19 cellular contexts compared by ENCODE assay signal in genomic region chr10:129547583-129547982, GRCh38.
"Had no signal": no experiment of that assay in that cellular context is flagged by ENCODE, and none has a peak within 500 bp of the region (broad histone marks: within the 10 kb centered on the region; RNA-seq: fewer than 3 reads in every experiment).

No MANE protein-coding gene starts in this region.

- H3K4me1 ChIP-seq: foreskin keratinocyte, parathyroid adenoma, upper lobe of left lung had no signal

- H3K36me3 ChIP-seq: sigmoid colon, upper lobe of left lung had no signal

- H3K27me3 ChIP-seq: foreskin keratinocyte, hepatocyte, sigmoid colon, upper lobe of left lung had no signal

- H3K4me2 ChIP-seq: hepatocyte had no signal

- H3K4me1 Mint-ChIP-seq: activated T-helper 17 cell treated with anti-CD3 and anti-CD28 coated beads, Interleukin-2, amount 50 U/mL, for 72 hours; WTC11 had no signal

- DNase-seq: activated T-cell treated with anti-CD3 and anti-CD28 coated beads, Interleukin-2, amount 50 U/mL, for 24 hours; foreskin keratinocyte; glutamatergic neuron; left ventricle myocardium inferior; mammary epithelial cell; midbrain; retina; sigmoid colon; stimulated activated CD4-positive, alpha-beta T cell treated with anti-CD3 and anti-CD28 coated beads, Interleukin-4, amount 100 ng/mL, for 1 hour; stimulated activated naive CD4-positive, alpha-beta T cell treated with Interleukin-2 at 50 U/mL for 16 hours; T-helper 9 cell; upper lobe of left lung had no signal

- H3K9me3 ChIP-seq: left ventricle myocardium inferior, sigmoid colon, upper lobe of left lung had no signal

- H2AFZ ChIP-seq: hepatocyte, parathyroid adenoma had no signal

- H3K4me3 ChIP-seq: hepatocyte, left ventricle myocardium inferior, sigmoid colon, upper lobe of left lung had no signal

- H3K27ac Mint-ChIP-seq: activated naive CD4-positive, alpha-beta T cell treated with anti-CD3 and anti-CD28 coated beads, Interleukin-2, amount 50 U/mL, for 72 hours; activated T-cell treated with anti-CD3 and anti-CD28 coated beads, Interleukin-2, amount 50 U/mL, for 24 hours; activated T-helper 17 cell treated with anti-CD3 and anti-CD28 coated beads, Interleukin-2, amount 50 U/mL, for 72 hours; WTC11 had no signal

- H3K9ac ChIP-seq: parathyroid adenoma had no signal

- H3K36me3 Mint-ChIP-seq: WTC11 had no signal

- H3K27ac ChIP-seq: epithelial cell of prostate, foreskin keratinocyte, hepatocyte, left ventricle myocardium inferior, parathyroid adenoma, sigmoid colon, upper lobe of left lung had no signal

- H3K4me3 Mint-ChIP-seq: activated T-cell treated with anti-CD3 and anti-CD28 coated beads, Interleukin-2, amount 50 U/mL, for 24 hours; activated T-helper 17 cell treated with anti-CD3 and anti-CD28 coated beads, Interleukin-2, amount 50 U/mL, for 72 hours; nephron; WTC11 had no signal

- H3K9me3 Mint-ChIP-seq: activated naive CD4-positive, alpha-beta T cell treated with anti-CD3 and anti-CD28 coated beads, Interleukin-2, amount 50 U/mL, for 72 hours; activated T-helper 17 cell treated with anti-CD3 and anti-CD28 coated beads, Interleukin-2, amount 50 U/mL, for 72 hours; nephron; WTC11 had no signal

- ATAC-seq: activated naive CD4-positive, alpha-beta T cell treated with anti-CD3 and anti-CD28 coated beads, Interleukin-2, amount 50 U/mL, for 72 hours; activated T-helper 17 cell treated with anti-CD3 and anti-CD28 coated beads, Interleukin-2, amount 50 U/mL, for 72 hours; foreskin keratinocyte; WTC11 had no signal

- H3K27me3 Mint-ChIP-seq: activated T-cell treated with anti-CD3 and anti-CD28 coated beads, Interleukin-2, amount 50 U/mL, for 24 hours; activated T-helper 17 cell treated with anti-CD3 and anti-CD28 coated beads, Interleukin-2, amount 50 U/mL, for 72 hours had no signal
